In genomic region chr6:44257007-44257752, GRCh38 we compare ENCODE assay signal across 8 cellular contexts. TPM values are rescaled to one million over a fixed set of nuclear protein-coding genes. Genes with fewer than 3 reads are reported as not detected.
A peak's percentile ranks its signal among the peaks of the same experiment; 100 is the strongest.
DNase-seq lines count a peak whose midpoint lies in the region; ATAC-seq and TF ChIP-seq lines count a peak whose summit lies in the region.

Gene SLC35B2, minus strand, starts transcription at chr6:44257528. Its CDS starts 118 bp downstream, at chr6:44257410.

- H3K9me3 ChIP-seq in neutrophil, result no peaks in the 10 kb centered on the region

- DNase-seq in DMS79 (lab: John Stamatoyannopoulos, UW) (peak; percentile 48), HuH-7 (ENCODE audit: low spot score) (peak; percentile 82), glomerular endothelial cell (ENCODE audit: extremely low read depth, low read depth, low spot score) (no peak)
- peak; percentile 79 to 83 for DNase-seq in activated naive CD4-positive, alpha-beta T cell treated with anti-CD3 and anti-CD28 coated beads, Interleukin-2, amount 50 U/mL, for 72 hours (ENCODE audit: low spot score in 2 of 2)

- peak; percentile 48 for ATAC-seq in GM21423 (IDR thresholded peaks at IDR 0.05; ENCODE audit: unreplicated experiment)
- peak; percentile 57 to 79 for ATAC-seq in activated naive CD4-positive, alpha-beta T cell treated with anti-CD3 and anti-CD28 coated beads, Interleukin-2, amount 50 U/mL, for 72 hours

- peak; percentile 68 for TF ChIP-seq CTCF in neutrophil (IDR thresholded peaks at IDR 0.05)

- no peaks in the 10 kb centered on the region for H3K9me3 Mint-ChIP-seq in activated naive CD4-positive, alpha-beta T cell treated with anti-CD3 and anti-CD28 coated beads, Interleukin-2, amount 50 U/mL, for 72 hours

- peaks cover 17 to 18% of the 10 kb centered on the region in 2 experiments for H3K4me1 ChIP-seq in neutrophil (ENCODE audit: control insufficient read depth in 1 of 2, insufficient read depth in 1 of 2, low read depth in 1 of 2, low read length in 1 of 2)
- no peaks in the 10 kb centered on the region for H3K4me1 ChIP-seq in urinary bladder (ENCODE audit: insufficient read depth)

- peaks cover 50% of the 10 kb centered on the region for H3K36me3 ChIP-seq in neutrophil
- no peaks in the 10 kb centered on the region for H3K36me3 ChIP-seq in urinary bladder (ENCODE audit: insufficient read depth)

- H3K27ac ChIP-seq in neutrophil (peak within 1 kb of the TSS; percentile 36), urinary bladder (ENCODE audit: low read depth) (peak within 1 kb of the TSS; percentile 55)

- peak within 1 kb of the TSS; percentile 99 to 100 for H3K27ac Mint-ChIP-seq in activated naive CD4-positive, alpha-beta T cell treated with anti-CD3 and anti-CD28 coated beads, Interleukin-2, amount 50 U/mL, for 72 hours

- H3K4me3 ChIP-seq in neutrophil (ENCODE audit: low read depth in 1 of 2, low read length in 1 of 2), result peak within 1 kb of the TSS; percentile 67 to 84
- peak within 1 kb of the TSS; percentile 65 for H3K4me3 ChIP-seq in urinary bladder (ENCODE audit: low read depth, low read length)

- peaks cover 31 to 37% of the 10 kb centered on the region in 2 donors for H3K36me3 Mint-ChIP-seq in activated naive CD4-positive, alpha-beta T cell treated with anti-CD3 and anti-CD28 coated beads, Interleukin-2, amount 50 U/mL, for 72 hours

- under 1% methylated on average over 80 of the region's 80 CpGs for WGBS in urinary bladder

- peaks cover 7% of the 10 kb centered on the region for H3K27me3 ChIP-seq in neutrophil

- TF ChIP-seq POLR2A in Raji (IDR thresholded peaks at IDR 0.05; ENCODE audit: insufficient read depth, low read depth, low read length), result peak; percentile 76

RNA-seq across cellular contexts. Expression of gene SLC35B2, which starts in this region (rescaled TPM):
- total RNA-seq in activated naive CD4-positive, alpha-beta T cell treated with anti-CD3 and anti-CD28 coated beads, Interleukin-2, amount 50 U/mL, for 72 hours, result 10 to 100 TPM; 18.3 to 23.8 TPM
- total RNA-seq in glomerular endothelial cell (51.2 and 56.6 TPM in 2 replicates), urinary bladder (29.4 TPM)
- 51.3 TPM for polyA plus RNA-seq in urinary bladder
